9 cellular contexts compared by ENCODE assay signal in genomic region chr22:44753189-44754042, GRCh38. TPM values are rescaled to one million over a fixed set of nuclear protein-coding genes. Genes with fewer than 3 reads are reported as not detected.
DNase-seq lines count a peak whose midpoint lies in the region; ATAC-seq, FAIRE-seq and TF ChIP-seq lines count a peak whose summit lies in the region.
"Had no signal": no experiment of that assay in that cellular context is flagged by ENCODE, and none has a peak within 500 bp of the region (broad histone marks: within the 10 kb centered on the region; RNA-seq: fewer than 3 reads in every experiment).

No MANE protein-coding gene starts in this region.

- H3K27me3 ChIP-seq in bronchial epithelial cell (ENCODE audit: control insufficient read depth, insufficient read depth, low read length) (no peaks in the 10 kb centered on the region), gastroesophageal sphincter (peaks cover 91% of the 10 kb centered on the region)

- H3K27ac Mint-ChIP-seq in activated T-cell treated with anti-CD3 and anti-CD28 coated beads, Interleukin-2, amount 50 U/mL, for 24 hours = no peak overlapping the region
- peak overlapping the region; percentile 97 for H3K27ac Mint-ChIP-seq in type B pancreatic cell

- no peaks in the 10 kb centered on the region for H3K36me3 ChIP-seq in bronchial epithelial cell (ENCODE audit: control insufficient read depth, insufficient read depth, low read length)
- H3K36me3 ChIP-seq in gastroesophageal sphincter = no peaks in the 10 kb centered on the region

- H3K4me1 ChIP-seq in gastroesophageal sphincter = peaks cover 0 to 19% (median 7%) of the 10 kb centered on the region in 3 donors

- H3K9me3 Mint-ChIP-seq in activated T-cell treated with anti-CD3 and anti-CD28 coated beads, Interleukin-2, amount 50 U/mL, for 24 hours = no peaks in the 10 kb centered on the region
- H3K9me3 Mint-ChIP-seq in type B pancreatic cell = no peaks in the 10 kb centered on the region

- H3K4me3 Mint-ChIP-seq in activated T-cell treated with anti-CD3 and anti-CD28 coated beads, Interleukin-2, amount 50 U/mL, for 24 hours = peak overlapping the region; percentile 74
- peak overlapping the region; percentile 86 for H3K4me3 Mint-ChIP-seq in type B pancreatic cell

- in situ Hi-C loops in G401 (cut with HindIII; ENCODE audit: low sequenced_read_pairs) = no loop called here

- TF ChIP-seq CTCF in bronchial epithelial cell (IDR thresholded peaks at IDR 0.05; ENCODE audit: insufficient read depth, low read length, severe bottlenecking) (no peak), type B pancreatic cell (conservative IDR thresholded peaks at IDR 0.05) (no peak), gastroesophageal sphincter (IDR thresholded peaks at IDR 0.05) (no peak)

- no peaks in the 10 kb centered on the region for H3K36me3 Mint-ChIP-seq in activated T-cell treated with anti-CD3 and anti-CD28 coated beads, Interleukin-2, amount 50 U/mL, for 24 hours (ENCODE audit: low read depth)
- no peaks in the 10 kb centered on the region for H3K36me3 Mint-ChIP-seq in type B pancreatic cell

- H3K27me3 Mint-ChIP-seq in activated T-cell treated with anti-CD3 and anti-CD28 coated beads, Interleukin-2, amount 50 U/mL, for 24 hours = peaks cover 77% of the 10 kb centered on the region
- H3K27me3 Mint-ChIP-seq in type B pancreatic cell = peaks cover 11% of the 10 kb centered on the region

- intact Hi-C loops in left colon (cut with DNase I, micrococcal nuclease) = no loop called here

- DNase-seq in activated T-cell treated with anti-CD3 and anti-CD28 coated beads, Interleukin-2, amount 50 U/mL, for 24 hours = no peak
- DNase-seq in activated T-cell treated with anti-CD3 and anti-CD28 coated beads, Interleukin-2, amount 50 U/mL, for 48 hours = no peak
- DNase-seq in bronchial epithelial cell (ENCODE audit: low read depth) (peak; percentile 40), left colon (peak in 1 of 2 donors; percentile 32), type B pancreatic cell (ENCODE audit: extremely low spot score, unreplicated experiment) (no peak), G401 (ENCODE audit: low spot score) (no peak)
- DNase-seq: activated CD4-positive, alpha-beta T cell treated with anti-CD3 and anti-CD28 coated beads for 1 hour had no signal

- peak; percentile 43 for FAIRE-seq in bronchial epithelial cell (lab: Jason Lieb, UNC)

- peaks cover 5% of the 10 kb centered on the region for H3K4me1 Mint-ChIP-seq in activated T-cell treated with anti-CD3 and anti-CD28 coated beads, Interleukin-2, amount 50 U/mL, for 24 hours (ENCODE audit: low read depth)
- peaks cover 25% of the 10 kb centered on the region for H3K4me1 Mint-ChIP-seq in type B pancreatic cell (ENCODE audit: unreplicated experiment)

- 7 to 34% methylated on average over 3 to 10 of the region's 29 CpGs for WGBS in gastroesophageal sphincter (ENCODE audit: low coverage in 1 of 2), 2 donors

- peaks cover 0 to 15% (median 0%) of the 10 kb centered on the region in 3 donors for H3K9me3 ChIP-seq in gastroesophageal sphincter

- TF ChIP-seq POLR2A in gastroesophageal sphincter (IDR thresholded peaks at IDR 0.05) = no peak

- ATAC-seq in left colon = peak; percentile 6
- ATAC-seq in HG02610 (IDR thresholded peaks at IDR 0.05; ENCODE audit: unreplicated experiment) = no peak
- ATAC-seq in gastroesophageal sphincter = no peak

- TF ChIP-seq EP300 in gastroesophageal sphincter (IDR thresholded peaks at IDR 0.05) = no peak

- H3K4me3 ChIP-seq in bronchial epithelial cell (ENCODE audit: low read depth, low read length) = peak overlapping the region; percentile 71
- H3K4me3 ChIP-seq in gastroesophageal sphincter = no peak overlapping the region

- H3K27ac ChIP-seq in gastroesophageal sphincter = no peak overlapping the region

RNA-seq across cellular contexts. Expression of gene ARHGAP8, which starts 1.0 kb away (rescaled TPM):
- total RNA-seq in bronchial epithelial cell (15.0 and 18.2 TPM in 2 replicates), left colon (10 to 100 TPM; 35.3 to 57.3 TPM), type B pancreatic cell (ENCODE audit: low replicate concordance) (18.0 and 40.3 TPM in 2 replicates), gastroesophageal sphincter (1 to 10 TPM in 1 of 4 donors, under 1 TPM in 1, not detected in 2; 0.31 to 1.6 TPM)
- total RNA-seq in G401 (2014; rRNA removed; shearing (Covaris generic)) = 15.7 and 20.5 TPM in 2 replicates

RNA-seq across cellular contexts. Expression of gene PRR5, which starts 51.4 kb away (rescaled TPM):
- total RNA-seq in bronchial epithelial cell (6.3 and 14.0 TPM in 2 replicates), left colon (10 to 100 TPM; 27.8 to 32.5 TPM), type B pancreatic cell (ENCODE audit: low replicate concordance) (21.2 and 30.8 TPM in 2 replicates), gastroesophageal sphincter (1 to 10 TPM; 4.2 to 9.8 (median 7.1) TPM)
- 46.5 and 57.9 TPM in 2 replicates for total RNA-seq in G401 (2014; rRNA removed; shearing (Covaris generic))
